8 cellular contexts compared by ENCODE assay signal in genomic region chr1:148334339-148335130, GRCh38.
DNase-seq lines count a peak whose midpoint lies in the region; ATAC-seq and TF ChIP-seq lines count a peak whose summit lies in the region.

No MANE protein-coding gene starts in this region.

- H3K79me2 ChIP-seq in Karpas-422 (ENCODE audit: low read length), result no peaks in the 10 kb centered on the region

- no peak for TF ChIP-seq CTCF in suprapubic skin (IDR thresholded peaks at IDR 0.05)

- H3K36me3 ChIP-seq in Karpas-422 (ENCODE audit: insufficient read depth, low read length) (no peaks in the 10 kb centered on the region), suprapubic skin (no peaks in the 10 kb centered on the region)

- peak; percentile 75 for ATAC-seq in GM21786 (IDR thresholded peaks at IDR 0.05; ENCODE audit: unreplicated experiment)

- DNase-seq in DMS79 (lab: John Stamatoyannopoulos, UW), result peak; percentile 73
- DNase-seq in Karpas-422, result peak; percentile 93
- peak; percentile 87 for DNase-seq in SIG-M5 (lab: John Stamatoyannopoulos, UW)
- peak; percentile 37 to 65 (median 50) for DNase-seq in activated naive CD4-positive, alpha-beta T cell (lab: John Stamatoyannopoulos, UW)
- peak; percentile 59 for DNase-seq in globus pallidus (ENCODE audit: low spot score)
- DNase-seq in occipital lobe (lab: John Stamatoyannopoulos, UW), result peak; percentile 51
- peak; percentile 85 to 92 for DNase-seq in suprapubic skin (ENCODE audit: low spot score in 2 of 2)

- H3K27me3 ChIP-seq in Karpas-422 (ENCODE audit: low read length), result no peaks in the 10 kb centered on the region
- H3K27me3 ChIP-seq in suprapubic skin, result peaks cover 7% of the 10 kb centered on the region

- no peaks in the 10 kb centered on the region for H3K9me2 ChIP-seq in Karpas-422 (replicated peaks; ENCODE audit: insufficient read depth, low read length)

- peak; percentile 78 to 81 for TF ChIP-seq POLR2A in suprapubic skin (IDR thresholded peaks at IDR 0.05)

- peak overlapping the region; percentile 59 for H3K27ac ChIP-seq in Karpas-422 (ENCODE audit: low read length)
- peak overlapping the region; percentile 84 for H3K27ac ChIP-seq in suprapubic skin

- peak overlapping the region; percentile 77 for H3K4me3 ChIP-seq in Karpas-422 (ENCODE audit: low read length)
- peak overlapping the region; percentile 54 for H3K4me3 ChIP-seq in suprapubic skin

- H3K4me1 ChIP-seq in Karpas-422 (ENCODE audit: low read length) (peaks cover 20% of the 10 kb centered on the region), suprapubic skin (peaks cover 19% of the 10 kb centered on the region)

- WGBS in suprapubic skin, result under 1% methylated on average over 31 of the region's 33 CpGs

- H4K20me1 ChIP-seq in Karpas-422 (ENCODE audit: insufficient read depth, low read depth, low read length), result no peaks in the 10 kb centered on the region

- no peak for TF ChIP-seq EP300 in suprapubic skin (IDR thresholded peaks at IDR 0.05)

- H2AFZ ChIP-seq in Karpas-422 (ENCODE audit: low read length), result peak overlapping the region; percentile 95

- H3K9ac ChIP-seq in Karpas-422 (ENCODE audit: low read length), result peak overlapping the region; percentile 85

- H3K4me2 ChIP-seq in Karpas-422 (ENCODE audit: low read depth, low read length, poor library complexity, severe bottlenecking), result peak overlapping the region; percentile 75

- H3K9me3 ChIP-seq in Karpas-422 (ENCODE audit: low read length) (no peaks in the 10 kb centered on the region), suprapubic skin (no peaks in the 10 kb centered on the region)

Comparison
In these comparisons a context has a peak if more than half of its experiments do, and no peak if none do; other contexts are left out.
1. Peak in every context shown above with its lines: DNase-seq, ATAC-seq, H3K4me3 ChIP-seq and H3K27ac ChIP-seq.